Comparison of ENCODE assay signal across 10 cellular contexts in genomic region chr2:47041891-47042684, GRCh38.
DNase-seq lines count a peak whose midpoint lies in the region; ATAC-seq and TF ChIP-seq lines count a peak whose summit lies in the region.
"Had no signal": no experiment of that assay in that cellular context is flagged by ENCODE, and none has a peak within 500 bp of the region (broad histone marks: within the 10 kb centered on the region; RNA-seq: fewer than 3 reads in every experiment).

No MANE protein-coding gene starts in this region.

- H3K4me1 ChIP-seq in breast epithelium: peaks cover 9 to 11% of the 10 kb centered on the region in 2 donors
- peaks cover 26 to 61% of the 10 kb centered on the region in 2 donors for H3K4me1 ChIP-seq in muscle layer of duodenum (ENCODE audit: control insufficient read depth in 1 of 2, insufficient read depth in 2 of 2, low read length in 2 of 2)
- no peaks in the 10 kb centered on the region for H3K4me1 ChIP-seq in OCI-LY7 (ENCODE audit: insufficient read depth, low read length, poor library complexity, severe bottlenecking)

- no peak for ATAC-seq in activated naive CD8-positive, alpha-beta T cell treated with anti-CD3 and anti-CD28 coated beads, Interleukin-2, amount 10 ng/mL, durations not matched to agents 7 days and 5 days (ENCODE audit: low read depth)

- no peak overlapping the region for H3K4me3 Mint-ChIP-seq in activated naive CD8-positive, alpha-beta T cell treated with anti-CD3 and anti-CD28 coated beads, Interleukin-2, amount 10 ng/mL, durations not matched to agents 7 days and 5 days
- H3K4me3 Mint-ChIP-seq in activated naive CD8-positive, alpha-beta T cell treated with anti-CD3 and anti-CD28 coated beads for 36 hours: no peak overlapping the region
- peak overlapping the region; percentile 56 for H3K4me3 Mint-ChIP-seq in type B pancreatic cell
- H3K4me3 Mint-ChIP-seq: activated T-cell treated with anti-CD3 and anti-CD28 coated beads, Interleukin-2, amount 50 U/mL, for 24 hours had no signal

- H3K9me3 ChIP-seq in breast epithelium: no peaks in the 10 kb centered on the region
- no peaks in the 10 kb centered on the region for H3K9me3 ChIP-seq in muscle layer of duodenum (ENCODE audit: control insufficient read depth in 1 of 2, low read length in 2 of 2)
- no peaks in the 10 kb centered on the region for H3K9me3 ChIP-seq in OCI-LY7 (ENCODE audit: low read length)

- no TSS peak for BruUV-seq in OCI-LY7 (replicated peaks; lab: Mats Ljungman, UMichigan)

- peaks cover 17% of the 10 kb centered on the region for H3K4me1 Mint-ChIP-seq in activated naive CD8-positive, alpha-beta T cell treated with anti-CD3 and anti-CD28 coated beads, Interleukin-2, amount 10 ng/mL, durations not matched to agents 7 days and 5 days
- peaks cover 18% of the 10 kb centered on the region for H3K4me1 Mint-ChIP-seq in activated naive CD8-positive, alpha-beta T cell treated with anti-CD3 and anti-CD28 coated beads for 36 hours
- peaks cover 50% of the 10 kb centered on the region for H3K4me1 Mint-ChIP-seq in type B pancreatic cell (ENCODE audit: unreplicated experiment)

- H3K4me3 ChIP-seq in breast epithelium (no peak overlapping the region), muscle layer of duodenum (ENCODE audit: low read depth in 1 of 2, low read length in 2 of 2) (no peak overlapping the region), OCI-LY7 (ENCODE audit: low read depth, low read length, poor library complexity, severe bottlenecking) (no peak overlapping the region)

- H3K36me3 ChIP-seq in breast epithelium (no peaks in the 10 kb centered on the region), muscle layer of duodenum (ENCODE audit: control insufficient read depth in 1 of 2, insufficient read depth in 2 of 2, low read length in 2 of 2) (peaks cover 15 to 27% of the 10 kb centered on the region in 2 donors), OCI-LY7 (ENCODE audit: insufficient read depth, low read length) (peaks cover 61% of the 10 kb centered on the region)

- peak overlapping the region; percentile 85 to 91 for H3K27ac ChIP-seq in breast epithelium
- peak overlapping the region; percentile 58 for H3K27ac ChIP-seq in muscle layer of duodenum (ENCODE audit: low read length)
- no peak overlapping the region for H3K27ac ChIP-seq in OCI-LY7 (ENCODE audit: low read depth, low read length, poor library complexity, severe bottlenecking)

- TF ChIP-seq POLR2A in breast epithelium (IDR thresholded peaks at IDR 0.05): no peak

- H3K9me2 ChIP-seq in OCI-LY7 (ENCODE audit: insufficient read depth, low read length): no peaks in the 10 kb centered on the region

- intact Hi-C loops in breast epithelium (cut with DNase I; ENCODE audit: low total_unique reads) (no loop called here), OCI-LY7 (cut with micrococcal nuclease; ENCODE audit: unreplicated experiment) (no loop called here)

- H2AFZ ChIP-seq in OCI-LY7 (ENCODE audit: low read length): no peak overlapping the region

- H3K9me3 Mint-ChIP-seq in activated naive CD8-positive, alpha-beta T cell treated with anti-CD3 and anti-CD28 coated beads, Interleukin-2, amount 10 ng/mL, durations not matched to agents 7 days and 5 days: no peaks in the 10 kb centered on the region
- H3K9me3 Mint-ChIP-seq in activated naive CD8-positive, alpha-beta T cell treated with anti-CD3 and anti-CD28 coated beads for 36 hours: no peaks in the 10 kb centered on the region
- no peaks in the 10 kb centered on the region for H3K9me3 Mint-ChIP-seq in type B pancreatic cell
- H3K9me3 Mint-ChIP-seq: activated T-cell treated with anti-CD3 and anti-CD28 coated beads, Interleukin-2, amount 50 U/mL, for 24 hours had no signal

- no peak for DNase-seq in activated naive CD8-positive, alpha-beta T cell treated with anti-CD3 and anti-CD28 coated beads, Interleukin-2, amount 10 ng/mL, durations not matched to agents 7 days and 5 days
- no peak for DNase-seq in activated naive CD8-positive, alpha-beta T cell treated with anti-CD3 and anti-CD28 coated beads for 36 hours
- DNase-seq in breast epithelium (ENCODE audit: low spot score in 2 of 2): no peak
- no peak for DNase-seq in type B pancreatic cell (ENCODE audit: extremely low spot score, unreplicated experiment)
- no peak for DNase-seq in OCI-LY7 (ENCODE audit: low spot score)
- DNase-seq in T1000 (lab: John Stamatoyannopoulos, UW): no peak
- DNase-seq in putamen (ENCODE audit: low spot score): no peak
- DNase-seq: activated T-cell treated with anti-CD3 and anti-CD28 coated beads, Interleukin-2, amount 50 U/mL, for 24 hours; NCI-H2081 had no signal

- no peaks in the 10 kb centered on the region for H3K79me2 ChIP-seq in OCI-LY7 (ENCODE audit: insufficient read depth, low read depth, low read length)

- peaks cover 14% of the 10 kb centered on the region for H3K36me3 Mint-ChIP-seq in activated naive CD8-positive, alpha-beta T cell treated with anti-CD3 and anti-CD28 coated beads, Interleukin-2, amount 10 ng/mL, durations not matched to agents 7 days and 5 days
- peaks cover 11% of the 10 kb centered on the region for H3K36me3 Mint-ChIP-seq in activated naive CD8-positive, alpha-beta T cell treated with anti-CD3 and anti-CD28 coated beads for 36 hours
- peaks cover 6% of the 10 kb centered on the region for H3K36me3 Mint-ChIP-seq in type B pancreatic cell

- CTCF ChIA-PET in OCI-LY7 (lab: Charles Lee; ENCODE audit: unreplicated experiment): no interaction called here

- H3K27me3 ChIP-seq in breast epithelium (no peaks in the 10 kb centered on the region), muscle layer of duodenum (ENCODE audit: low read depth, low read length) (no peaks in the 10 kb centered on the region)

- H4K20me1 ChIP-seq in OCI-LY7 (ENCODE audit: insufficient read depth, low read length): no peaks in the 10 kb centered on the region

- no peaks in the 10 kb centered on the region for H3K27me3 Mint-ChIP-seq in activated naive CD8-positive, alpha-beta T cell treated with anti-CD3 and anti-CD28 coated beads, Interleukin-2, amount 10 ng/mL, durations not matched to agents 7 days and 5 days
- H3K27me3 Mint-ChIP-seq in activated naive CD8-positive, alpha-beta T cell treated with anti-CD3 and anti-CD28 coated beads for 36 hours: no peaks in the 10 kb centered on the region
- H3K27me3 Mint-ChIP-seq in type B pancreatic cell: no peaks in the 10 kb centered on the region
- H3K27me3 Mint-ChIP-seq: activated T-cell treated with anti-CD3 and anti-CD28 coated beads, Interleukin-2, amount 50 U/mL, for 24 hours had no signal

- TF ChIP-seq CTCF in breast epithelium (IDR thresholded peaks at IDR 0.05) (no peak), type B pancreatic cell (conservative IDR thresholded peaks at IDR 0.05) (no peak), OCI-LY7 (conservative IDR thresholded peaks at IDR 0.05; ENCODE audit: low read length) (no peak)

- H3K27ac Mint-ChIP-seq in activated naive CD8-positive, alpha-beta T cell treated with anti-CD3 and anti-CD28 coated beads, Interleukin-2, amount 10 ng/mL, durations not matched to agents 7 days and 5 days: peak overlapping the region; percentile 50
- no peak overlapping the region for H3K27ac Mint-ChIP-seq in activated naive CD8-positive, alpha-beta T cell treated with anti-CD3 and anti-CD28 coated beads for 36 hours
- peak overlapping the region; percentile 83 for H3K27ac Mint-ChIP-seq in type B pancreatic cell
- H3K27ac Mint-ChIP-seq: activated T-cell treated with anti-CD3 and anti-CD28 coated beads, Interleukin-2, amount 50 U/mL, for 24 hours had no signal

- H3K4me2 ChIP-seq in OCI-LY7 (ENCODE audit: low read length): no peak overlapping the region

- POLR2A ChIA-PET in activated naive CD8-positive, alpha-beta T cell treated with anti-CD3 and anti-CD28 coated beads, Interleukin-2, amount 10 ng/mL, durations not matched to agents 7 days and 5 days (lab: Charles Lee): no interaction called here
- POLR2A ChIA-PET in OCI-LY7 (lab: Charles Lee): no interaction called here
